ENCODE assay signal across 11 cellular contexts in the genomic region with DNA sequence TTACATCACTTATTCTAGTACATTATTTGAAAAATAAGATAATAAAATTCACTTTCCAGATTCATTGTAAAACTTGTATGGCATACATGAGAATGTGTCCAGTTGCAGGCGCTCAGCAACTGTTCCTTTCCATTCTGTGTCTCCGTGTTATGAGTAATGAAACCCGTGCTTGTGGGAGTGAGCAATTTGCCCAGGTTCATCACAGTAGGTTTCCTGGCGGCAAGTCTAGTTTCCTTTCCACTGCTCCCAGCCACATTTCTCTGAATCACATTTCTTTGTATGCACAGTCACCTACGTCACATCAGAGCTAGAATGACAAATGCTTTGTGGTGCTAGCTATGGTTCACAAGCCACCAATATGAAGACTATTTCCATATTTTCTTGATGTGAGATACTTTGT. TPM values are rescaled to one million over a fixed set of nuclear protein-coding genes. Genes with fewer than 3 reads are reported as not detected.
DNase-seq lines count a peak whose midpoint lies in the region; ATAC-seq and TF ChIP-seq lines count a peak whose summit lies in the region.
"Had no signal": no experiment of that assay in that cellular context is flagged by ENCODE, and none has a peak within 500 bp of the region (broad histone marks: within the 10 kb centered on the region; RNA-seq: fewer than 3 reads in every experiment).

No MANE protein-coding gene starts in this region.

- intact Hi-C loops in esophagus squamous epithelium (cut with DNase I) = no loop called here

- ATAC-seq in HG03571 (IDR thresholded peaks at IDR 0.05; ENCODE audit: unreplicated experiment) = no peak
- no peak for ATAC-seq in SK-N-SH treated with all-trans-retinoic acid at 6 μM for 48 hours

- no peak overlapping the region for H3K4me3 ChIP-seq in fibroblast of the aortic adventitia (ENCODE audit: low read depth, low read length)
- no peak overlapping the region for H3K4me3 ChIP-seq in esophagus squamous epithelium
- H3K4me3 ChIP-seq: cardiac muscle cell had no signal

- peak overlapping the region; percentile 91 for H3K27ac Mint-ChIP-seq in stimulated activated naive CD8-positive, alpha-beta T cell treated with anti-CD3 and anti-CD28 coated beads, Interleukin-15, Interleukin-2, amounts not matched to agents 100 ng/mL and 50 ng/mL, for 24 hours

- DNase-seq in activated naive CD4-positive, alpha-beta T cell treated with Interleukin-2 at 50 U/mL for 16 hours = peak; percentile 69
- no peak for DNase-seq in activated naive CD4-positive, alpha-beta T cell (lab: John Stamatoyannopoulos, UW)
- DNase-seq in activated T-cell treated with anti-CD3 and anti-CD28 coated beads, Interleukin-2, amount 50 U/mL, for 48 hours = peak; percentile 59 to 75
- DNase-seq in fibroblast of the aortic adventitia (ENCODE audit: low read depth) (peak; percentile 80), esophagus squamous epithelium (lab: John Stamatoyannopoulos, UW) (no peak)
- DNase-seq: MM.1S, RPMI8226 had no signal

- WGBS in esophagus squamous epithelium, 2 donors = 74 to 83% methylated on average over 5 of the region's 5 CpGs

- peak overlapping the region; percentile 65 for H3K4me3 Mint-ChIP-seq in stimulated activated naive CD8-positive, alpha-beta T cell treated with anti-CD3 and anti-CD28 coated beads, Interleukin-15, Interleukin-2, amounts not matched to agents 100 ng/mL and 50 ng/mL, for 24 hours

- H3K36me3 Mint-ChIP-seq in stimulated activated naive CD8-positive, alpha-beta T cell treated with anti-CD3 and anti-CD28 coated beads, Interleukin-15, Interleukin-2, amounts not matched to agents 100 ng/mL and 50 ng/mL, for 24 hours (ENCODE audit: low read depth) = no peaks in the 10 kb centered on the region

- no peak for TF ChIP-seq POLR2A in esophagus squamous epithelium (IDR thresholded peaks at IDR 0.05)

- H3K9me3 ChIP-seq in esophagus squamous epithelium = no peaks in the 10 kb centered on the region

- H3K27ac ChIP-seq in esophagus squamous epithelium = no peak overlapping the region
- H3K27ac ChIP-seq: cardiac muscle cell had no signal

- no peaks in the 10 kb centered on the region for H3K9me3 Mint-ChIP-seq in stimulated activated naive CD8-positive, alpha-beta T cell treated with anti-CD3 and anti-CD28 coated beads, Interleukin-15, Interleukin-2, amounts not matched to agents 100 ng/mL and 50 ng/mL, for 24 hours

- peaks cover 26% of the 10 kb centered on the region for H3K4me1 Mint-ChIP-seq in stimulated activated naive CD8-positive, alpha-beta T cell treated with anti-CD3 and anti-CD28 coated beads, Interleukin-15, Interleukin-2, amounts not matched to agents 100 ng/mL and 50 ng/mL, for 24 hours (ENCODE audit: low read depth)

- no peak for TF ChIP-seq CTCF in fibroblast of the aortic adventitia (IDR thresholded peaks at IDR 0.05; ENCODE audit: insufficient read depth, low read length)
- no peak for TF ChIP-seq CTCF in esophagus squamous epithelium (IDR thresholded peaks at IDR 0.05)

- H3K27me3 Mint-ChIP-seq in stimulated activated naive CD8-positive, alpha-beta T cell treated with anti-CD3 and anti-CD28 coated beads, Interleukin-15, Interleukin-2, amounts not matched to agents 100 ng/mL and 50 ng/mL, for 24 hours = peaks cover 16% of the 10 kb centered on the region

- no peaks in the 10 kb centered on the region for H3K27me3 ChIP-seq in esophagus squamous epithelium
- H3K27me3 ChIP-seq: cardiac muscle cell had no signal

- no peaks in the 10 kb centered on the region for H3K4me1 ChIP-seq in esophagus squamous epithelium

- peaks cover 0 to 97% (median 2%) of the 10 kb centered on the region in 3 donors for H3K36me3 ChIP-seq in esophagus squamous epithelium
- H3K36me3 ChIP-seq: cardiac muscle cell had no signal

TF ChIP-seq in SK-N-SH treated with all-trans-retinoic acid at 6 μM for 48 hours, 23 proteins besides CTCF, POLR2A, EP300 and RAD21:
- TF ChIP-seq, protein P1, sequence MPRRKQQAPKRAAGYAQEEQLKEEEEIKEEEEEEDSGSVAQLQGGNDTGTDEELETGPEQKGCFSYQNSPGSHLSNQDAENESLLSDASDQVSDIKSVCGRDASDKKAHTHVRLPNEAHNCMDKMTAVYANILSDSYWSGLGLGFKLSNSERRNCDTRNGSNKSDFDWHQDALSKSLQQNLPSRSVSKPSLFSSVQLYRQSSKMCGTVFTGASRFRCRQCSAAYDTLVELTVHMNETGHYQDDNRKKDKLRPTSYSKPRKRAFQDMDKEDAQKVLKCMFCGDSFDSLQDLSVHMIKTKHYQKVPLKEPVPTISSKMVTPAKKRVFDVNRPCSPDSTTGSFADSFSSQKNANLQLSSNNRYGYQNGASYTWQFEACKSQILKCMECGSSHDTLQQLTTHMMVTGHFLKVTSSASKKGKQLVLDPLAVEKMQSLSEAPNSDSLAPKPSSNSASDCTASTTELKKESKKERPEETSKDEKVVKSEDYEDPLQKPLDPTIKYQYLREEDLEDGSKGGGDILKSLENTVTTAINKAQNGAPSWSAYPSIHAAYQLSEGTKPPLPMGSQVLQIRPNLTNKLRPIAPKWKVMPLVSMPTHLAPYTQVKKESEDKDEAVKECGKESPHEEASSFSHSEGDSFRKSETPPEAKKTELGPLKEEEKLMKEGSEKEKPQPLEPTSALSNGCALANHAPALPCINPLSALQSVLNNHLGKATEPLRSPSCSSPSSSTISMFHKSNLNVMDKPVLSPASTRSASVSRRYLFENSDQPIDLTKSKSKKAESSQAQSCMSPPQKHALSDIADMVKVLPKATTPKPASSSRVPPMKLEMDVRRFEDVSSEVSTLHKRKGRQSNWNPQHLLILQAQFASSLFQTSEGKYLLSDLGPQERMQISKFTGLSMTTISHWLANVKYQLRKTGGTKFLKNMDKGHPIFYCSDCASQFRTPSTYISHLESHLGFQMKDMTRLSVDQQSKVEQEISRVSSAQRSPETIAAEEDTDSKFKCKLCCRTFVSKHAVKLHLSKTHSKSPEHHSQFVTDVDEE (CRISPR knock-in tag; IDR thresholded peaks at IDR 0.05) = no peak

RNA-seq across cellular contexts. Expression of gene MOCS2, which starts 39.9 kb away (rescaled TPM):
- total RNA-seq in fibroblast of the aortic adventitia (ENCODE audit: low replicate concordance) = 74.2 and 74.8 TPM in 2 replicates
- total RNA-seq in esophagus squamous epithelium = 10 to 100 TPM; 13.2 to 29.6 (median 25.4) TPM

Comparison
In these comparisons a context has a peak if more than half of its experiments do, and no peak if none do; other contexts are left out.
1. DNase-seq: peak in activated naive CD4-positive, alpha-beta T cell treated with Interleukin-2 at 50 U/mL for 16 hours (single experiment), activated T-cell treated with anti-CD3 and anti-CD28 coated beads, Interleukin-2, amount 50 U/mL, for 48 hours (2 of 2) and fibroblast of the aortic adventitia (single experiment); none in activated naive CD4-positive, alpha-beta T cell (0 of 4) and esophagus squamous epithelium (single experiment).